ENCODE assay signal across 1 cellular context in the genomic region with DNA sequence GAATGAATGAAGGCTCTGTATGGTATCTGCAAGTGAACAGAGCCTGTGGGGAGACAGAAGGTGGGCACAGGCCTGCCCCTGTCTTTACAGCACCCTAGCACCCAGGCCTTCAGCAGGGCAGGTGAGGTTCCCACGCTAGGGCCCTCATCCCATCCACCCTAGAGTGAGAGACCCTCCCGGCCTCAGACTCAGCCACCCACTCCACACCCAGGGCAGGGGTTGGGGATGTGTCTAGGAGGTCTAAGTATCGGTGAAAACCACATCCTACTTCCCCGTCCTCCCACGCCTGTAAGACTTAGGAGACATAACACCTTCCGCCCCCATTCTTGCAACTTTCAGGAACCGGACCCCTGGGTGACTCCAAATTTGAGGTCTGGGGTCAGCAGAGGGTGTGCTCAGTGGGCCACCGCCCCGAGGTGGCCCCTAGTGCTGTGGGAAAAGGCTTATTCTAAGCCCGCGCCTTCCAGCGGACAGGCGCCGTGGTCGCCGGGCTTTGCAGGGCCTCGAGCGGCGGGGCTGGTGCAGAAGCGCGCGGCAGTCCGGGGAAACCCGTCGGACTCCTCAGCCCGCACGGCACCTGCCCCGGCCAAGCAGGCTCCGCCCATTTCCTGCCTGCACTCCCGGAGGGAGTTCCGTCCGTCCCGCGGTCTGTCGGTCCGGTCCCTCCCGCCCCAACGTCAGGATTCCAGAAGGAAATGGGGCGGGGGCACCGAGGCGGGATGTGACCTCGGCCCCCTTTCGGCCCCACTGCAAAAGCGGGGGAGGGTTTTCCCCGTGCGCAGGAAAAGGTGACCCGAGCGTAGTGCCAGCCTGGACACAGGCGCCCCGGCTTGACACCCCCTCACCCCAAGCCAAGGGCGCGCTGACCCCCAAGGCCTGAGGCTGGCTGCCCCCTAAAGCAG.
A peak's percentile ranks its signal among the peaks of the same experiment; 100 is the strongest.
TF ChIP-seq lines count a peak whose summit lies in the region.

No MANE protein-coding gene starts in this region.

TF ChIP-seq in K562, 482 proteins besides CTCF, POLR2A, EP300 and RAD21 (continues in another document):
- TF ChIP-seq, protein P1, sequence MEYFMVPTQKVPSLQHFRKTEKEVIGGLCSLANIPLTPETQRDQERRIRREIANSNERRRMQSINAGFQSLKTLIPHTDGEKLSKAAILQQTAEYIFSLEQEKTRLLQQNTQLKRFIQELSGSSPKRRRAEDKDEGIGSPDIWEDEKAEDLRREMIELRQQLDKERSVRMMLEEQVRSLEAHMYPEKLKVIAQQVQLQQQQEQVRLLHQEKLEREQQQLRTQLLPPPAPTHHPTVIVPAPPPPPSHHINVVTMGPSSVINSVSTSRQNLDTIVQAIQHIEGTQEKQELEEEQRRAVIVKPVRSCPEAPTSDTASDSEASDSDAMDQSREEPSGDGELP (CRISPR knock-in tag; IDR thresholded peaks at IDR 0.05; ENCODE audit: borderline replicate concordance) = no peak
- TF ChIP-seq RFX5 (IDR thresholded peaks at IDR 0.05; ENCODE audit: low read depth, low read length) = no peak
- no peak for TF ChIP-seq POU5F1 (IDR thresholded peaks at IDR 0.05; ENCODE audit: borderline replicate concordance, low read depth, low read length, partially characterized antibody)
- TF ChIP-seq, protein P2, sequence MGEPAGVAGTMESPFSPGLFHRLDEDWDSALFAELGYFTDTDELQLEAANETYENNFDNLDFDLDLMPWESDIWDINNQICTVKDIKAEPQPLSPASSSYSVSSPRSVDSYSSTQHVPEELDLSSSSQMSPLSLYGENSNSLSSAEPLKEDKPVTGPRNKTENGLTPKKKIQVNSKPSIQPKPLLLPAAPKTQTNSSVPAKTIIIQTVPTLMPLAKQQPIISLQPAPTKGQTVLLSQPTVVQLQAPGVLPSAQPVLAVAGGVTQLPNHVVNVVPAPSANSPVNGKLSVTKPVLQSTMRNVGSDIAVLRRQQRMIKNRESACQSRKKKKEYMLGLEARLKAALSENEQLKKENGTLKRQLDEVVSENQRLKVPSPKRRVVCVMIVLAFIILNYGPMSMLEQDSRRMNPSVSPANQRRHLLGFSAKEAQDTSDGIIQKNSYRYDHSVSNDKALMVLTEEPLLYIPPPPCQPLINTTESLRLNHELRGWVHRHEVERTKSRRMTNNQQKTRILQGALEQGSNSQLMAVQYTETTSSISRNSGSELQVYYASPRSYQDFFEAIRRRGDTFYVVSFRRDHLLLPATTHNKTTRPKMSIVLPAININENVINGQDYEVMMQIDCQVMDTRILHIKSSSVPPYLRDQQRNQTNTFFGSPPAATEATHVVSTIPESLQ (CRISPR knock-in tag; IDR thresholded peaks at IDR 0.05) = no peak
- TF ChIP-seq MCM7 (IDR thresholded peaks at IDR 0.05) = no peak
- 0 out of 2 replicates have a peak, but pooled peaks have one; percentile 22 for TF ChIP-seq MBD2 (IDR thresholded peaks at IDR 0.05; ENCODE audit: borderline replicate concordance, low read depth)
- no peak for TF ChIP-seq NR2F6 (CRISPR knock-in tag; IDR thresholded peaks at IDR 0.05)
- TF ChIP-seq, protein P3, sequence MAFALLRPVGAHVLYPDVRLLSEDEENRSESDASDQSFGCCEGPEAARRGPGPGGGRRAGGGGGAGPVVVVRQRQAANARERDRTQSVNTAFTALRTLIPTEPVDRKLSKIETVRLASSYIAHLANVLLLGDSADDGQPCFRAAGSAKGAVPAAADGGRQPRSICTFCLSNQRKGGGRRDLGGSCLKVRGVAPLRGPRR (CRISPR knock-in tag; IDR thresholded peaks at IDR 0.05) = no peak
- peak; percentile 93 for TF ChIP-seq L3MBTL2 (IDR thresholded peaks at IDR 0.05)
- TF ChIP-seq NCOA4 (IDR thresholded peaks at IDR 0.05; ENCODE audit: partially characterized antibody) = no peak
- TF ChIP-seq, protein P4, sequence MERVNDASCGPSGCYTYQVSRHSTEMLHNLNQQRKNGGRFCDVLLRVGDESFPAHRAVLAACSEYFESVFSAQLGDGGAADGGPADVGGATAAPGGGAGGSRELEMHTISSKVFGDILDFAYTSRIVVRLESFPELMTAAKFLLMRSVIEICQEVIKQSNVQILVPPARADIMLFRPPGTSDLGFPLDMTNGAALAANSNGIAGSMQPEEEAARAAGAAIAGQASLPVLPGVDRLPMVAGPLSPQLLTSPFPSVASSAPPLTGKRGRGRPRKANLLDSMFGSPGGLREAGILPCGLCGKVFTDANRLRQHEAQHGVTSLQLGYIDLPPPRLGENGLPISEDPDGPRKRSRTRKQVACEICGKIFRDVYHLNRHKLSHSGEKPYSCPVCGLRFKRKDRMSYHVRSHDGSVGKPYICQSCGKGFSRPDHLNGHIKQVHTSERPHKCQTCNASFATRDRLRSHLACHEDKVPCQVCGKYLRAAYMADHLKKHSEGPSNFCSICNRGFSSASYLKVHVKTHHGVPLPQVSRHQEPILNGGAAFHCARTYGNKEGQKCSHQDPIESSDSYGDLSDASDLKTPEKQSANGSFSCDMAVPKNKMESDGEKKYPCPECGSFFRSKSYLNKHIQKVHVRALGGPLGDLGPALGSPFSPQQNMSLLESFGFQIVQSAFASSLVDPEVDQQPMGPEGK (CRISPR knock-in tag; IDR thresholded peaks at IDR 0.05; ENCODE audit: borderline replicate concordance) = no peak
- TF ChIP-seq, protein P5, sequence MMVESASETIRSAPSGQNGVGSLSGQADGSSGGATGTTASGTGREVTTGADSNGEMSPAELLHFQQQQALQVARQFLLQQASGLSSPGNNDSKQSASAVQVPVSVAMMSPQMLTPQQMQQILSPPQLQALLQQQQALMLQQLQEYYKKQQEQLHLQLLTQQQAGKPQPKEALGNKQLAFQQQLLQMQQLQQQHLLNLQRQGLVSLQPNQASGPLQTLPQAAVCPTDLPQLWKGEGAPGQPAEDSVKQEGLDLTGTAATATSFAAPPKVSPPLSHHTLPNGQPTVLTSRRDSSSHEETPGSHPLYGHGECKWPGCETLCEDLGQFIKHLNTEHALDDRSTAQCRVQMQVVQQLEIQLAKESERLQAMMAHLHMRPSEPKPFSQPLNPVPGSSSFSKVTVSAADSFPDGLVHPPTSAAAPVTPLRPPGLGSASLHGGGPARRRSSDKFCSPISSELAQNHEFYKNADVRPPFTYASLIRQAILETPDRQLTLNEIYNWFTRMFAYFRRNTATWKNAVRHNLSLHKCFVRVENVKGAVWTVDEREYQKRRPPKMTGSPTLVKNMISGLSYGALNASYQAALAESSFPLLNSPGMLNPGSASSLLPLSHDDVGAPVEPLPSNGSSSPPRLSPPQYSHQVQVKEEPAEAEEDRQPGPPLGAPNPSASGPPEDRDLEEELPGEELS (CRISPR knock-in tag; IDR thresholded peaks at IDR 0.05; ENCODE audit: borderline replicate concordance) = no peak
- TF ChIP-seq ZNF143 (CRISPR knock-in tag; IDR thresholded peaks at IDR 0.05) = no peak
- TF ChIP-seq XRCC5 (IDR thresholded peaks at IDR 0.05; ENCODE audit: low read depth, low read length) = no peak
- TF ChIP-seq SNRNP70 (optimal IDR thresholded peaks at IDR 0.05; ENCODE audit: low read depth, low read length) = no peak
- TF ChIP-seq, protein P6, sequence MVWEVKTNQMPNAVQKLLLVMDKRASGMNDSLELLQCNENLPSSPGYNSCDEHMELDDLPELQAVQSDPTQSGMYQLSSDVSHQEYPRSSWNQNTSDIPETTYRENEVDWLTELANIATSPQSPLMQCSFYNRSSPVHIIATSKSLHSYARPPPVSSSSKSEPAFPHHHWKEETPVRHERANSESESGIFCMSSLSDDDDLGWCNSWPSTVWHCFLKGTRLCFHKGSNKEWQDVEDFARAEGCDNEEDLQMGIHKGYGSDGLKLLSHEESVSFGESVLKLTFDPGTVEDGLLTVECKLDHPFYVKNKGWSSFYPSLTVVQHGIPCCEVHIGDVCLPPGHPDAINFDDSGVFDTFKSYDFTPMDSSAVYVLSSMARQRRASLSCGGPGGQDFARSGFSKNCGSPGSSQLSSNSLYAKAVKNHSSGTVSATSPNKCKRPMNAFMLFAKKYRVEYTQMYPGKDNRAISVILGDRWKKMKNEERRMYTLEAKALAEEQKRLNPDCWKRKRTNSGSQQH (CRISPR knock-in tag; IDR thresholded peaks at IDR 0.05) = no peak
- no peak for TF ChIP-seq ZNF274 (IDR thresholded peaks at IDR 0.05; ENCODE audit: borderline replicate concordance, low read depth, low read length)
- TF ChIP-seq FUS (optimal IDR thresholded peaks at IDR 0.05; ENCODE audit: low read depth, low read length) = no peak
- no peak for TF ChIP-seq CHCHD3 (CRISPR knock-in tag; IDR thresholded peaks at IDR 0.05)
- no peak for TF ChIP-seq TCF7L2 (IDR thresholded peaks at IDR 0.05; ENCODE audit: low read depth, low read length)
- TF ChIP-seq MED1 (CRISPR knock-in tag; IDR thresholded peaks at IDR 0.05; ENCODE audit: borderline replicate concordance) = no peak
- TF ChIP-seq RBM15 (IDR thresholded peaks at IDR 0.05; ENCODE audit: insufficient read depth, low read length) = no peak
- no peak for TF ChIP-seq CBX1 (IDR thresholded peaks at IDR 0.05; ENCODE audit: low read depth)
- no peak for TF ChIP-seq ELF4 (CRISPR knock-in tag; IDR thresholded peaks at IDR 0.05)
- TF ChIP-seq, protein P7, sequence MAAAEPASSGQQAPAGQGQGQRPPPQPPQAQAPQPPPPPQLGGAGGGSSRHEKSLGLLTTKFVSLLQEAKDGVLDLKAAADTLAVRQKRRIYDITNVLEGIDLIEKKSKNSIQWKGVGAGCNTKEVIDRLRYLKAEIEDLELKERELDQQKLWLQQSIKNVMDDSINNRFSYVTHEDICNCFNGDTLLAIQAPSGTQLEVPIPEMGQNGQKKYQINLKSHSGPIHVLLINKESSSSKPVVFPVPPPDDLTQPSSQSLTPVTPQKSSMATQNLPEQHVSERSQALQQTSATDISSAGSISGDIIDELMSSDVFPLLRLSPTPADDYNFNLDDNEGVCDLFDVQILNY (CRISPR knock-in tag; IDR thresholded peaks at IDR 0.05) = no peak
- TF ChIP-seq, protein P8, sequence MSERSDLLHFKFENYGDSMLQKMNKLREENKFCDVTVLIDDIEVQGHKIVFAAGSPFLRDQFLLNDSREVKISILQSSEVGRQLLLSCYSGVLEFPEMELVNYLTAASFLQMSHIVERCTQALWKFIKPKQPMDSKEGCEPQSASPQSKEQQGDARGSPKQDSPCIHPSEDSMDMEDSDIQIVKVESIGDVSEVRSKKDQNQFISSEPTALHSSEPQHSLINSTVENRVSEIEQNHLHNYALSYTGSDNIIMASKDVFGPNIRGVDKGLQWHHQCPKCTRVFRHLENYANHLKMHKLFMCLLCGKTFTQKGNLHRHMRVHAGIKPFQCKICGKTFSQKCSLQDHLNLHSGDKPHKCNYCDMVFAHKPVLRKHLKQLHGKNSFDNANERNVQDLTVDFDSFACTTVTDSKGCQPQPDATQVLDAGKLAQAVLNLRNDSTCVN (CRISPR knock-in tag; IDR thresholded peaks at IDR 0.05) = no peak
- TF ChIP-seq EGR1 (conservative IDR thresholded peaks at IDR 0.05) = peak; percentile 80
- no peak for TF ChIP-seq MTA2 (IDR thresholded peaks at IDR 0.05; ENCODE audit: low read depth)
- TF ChIP-seq KDM4B (IDR thresholded peaks at IDR 0.05; ENCODE audit: borderline replicate concordance in 2 of 2, low read depth in 1 of 2) = 0 out of 4 replicates have a peak, but pooled peaks of 1 of the 2 experiments have one; percentile 18
- no peak for TF ChIP-seq ZNF253 (CRISPR knock-in tag; conservative IDR thresholded peaks at IDR 0.05)
- TF ChIP-seq SRSF3 (IDR thresholded peaks at IDR 0.05; ENCODE audit: insufficient read depth, low read length) = no peak
- TF ChIP-seq, protein P9, sequence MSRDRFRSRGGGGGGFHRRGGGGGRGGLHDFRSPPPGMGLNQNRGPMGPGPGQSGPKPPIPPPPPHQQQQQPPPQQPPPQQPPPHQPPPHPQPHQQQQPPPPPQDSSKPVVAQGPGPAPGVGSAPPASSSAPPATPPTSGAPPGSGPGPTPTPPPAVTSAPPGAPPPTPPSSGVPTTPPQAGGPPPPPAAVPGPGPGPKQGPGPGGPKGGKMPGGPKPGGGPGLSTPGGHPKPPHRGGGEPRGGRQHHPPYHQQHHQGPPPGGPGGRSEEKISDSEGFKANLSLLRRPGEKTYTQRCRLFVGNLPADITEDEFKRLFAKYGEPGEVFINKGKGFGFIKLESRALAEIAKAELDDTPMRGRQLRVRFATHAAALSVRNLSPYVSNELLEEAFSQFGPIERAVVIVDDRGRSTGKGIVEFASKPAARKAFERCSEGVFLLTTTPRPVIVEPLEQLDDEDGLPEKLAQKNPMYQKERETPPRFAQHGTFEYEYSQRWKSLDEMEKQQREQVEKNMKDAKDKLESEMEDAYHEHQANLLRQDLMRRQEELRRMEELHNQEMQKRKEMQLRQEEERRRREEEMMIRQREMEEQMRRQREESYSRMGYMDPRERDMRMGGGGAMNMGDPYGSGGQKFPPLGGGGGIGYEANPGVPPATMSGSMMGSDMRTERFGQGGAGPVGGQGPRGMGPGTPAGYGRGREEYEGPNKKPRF (IDR thresholded peaks at IDR 0.05; ENCODE audit: low read depth, low read length) = no peak
- no peak for TF ChIP-seq NR4A1 (CRISPR knock-in tag; IDR thresholded peaks at IDR 0.05)
- no peak for TF ChIP-seq NR4A1 (tag; IDR thresholded peaks at IDR 0.05)
- TF ChIP-seq SAFB (IDR thresholded peaks at IDR 0.05; ENCODE audit: borderline replicate concordance, low read depth, low read length) = no peak
- TF ChIP-seq, protein P10, sequence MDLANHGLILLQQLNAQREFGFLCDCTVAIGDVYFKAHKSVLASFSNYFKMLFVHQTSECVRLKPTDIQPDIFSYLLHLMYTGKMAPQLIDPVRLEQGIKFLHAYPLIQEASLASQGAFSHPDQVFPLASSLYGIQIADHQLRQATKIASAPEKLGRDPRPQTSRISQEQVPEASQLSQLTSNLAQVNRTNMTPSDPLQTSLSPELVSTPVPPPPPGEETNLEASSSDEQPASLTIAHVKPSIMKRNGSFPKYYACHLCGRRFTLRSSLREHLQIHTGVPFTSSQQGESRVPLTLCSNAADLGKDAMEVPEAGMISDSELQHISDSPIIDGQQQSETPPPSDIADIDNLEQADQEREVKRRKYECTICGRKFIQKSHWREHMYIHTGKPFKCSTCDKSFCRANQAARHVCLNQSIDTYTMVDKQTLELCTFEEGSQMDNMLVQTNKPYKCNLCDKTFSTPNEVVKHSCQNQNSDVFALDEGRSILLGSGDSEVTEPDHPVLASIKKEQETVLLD (IDR thresholded peaks at IDR 0.05) = no peak
- no peak for TF ChIP-seq KLF1 (tag; IDR thresholded peaks at IDR 0.05)
- TF ChIP-seq MCM2 (IDR thresholded peaks at IDR 0.05; ENCODE audit: low read depth) = no peak
- no peak for TF ChIP-seq SLC30A9 (CRISPR knock-in tag; IDR thresholded peaks at IDR 0.05)
- TF ChIP-seq, protein P11, sequence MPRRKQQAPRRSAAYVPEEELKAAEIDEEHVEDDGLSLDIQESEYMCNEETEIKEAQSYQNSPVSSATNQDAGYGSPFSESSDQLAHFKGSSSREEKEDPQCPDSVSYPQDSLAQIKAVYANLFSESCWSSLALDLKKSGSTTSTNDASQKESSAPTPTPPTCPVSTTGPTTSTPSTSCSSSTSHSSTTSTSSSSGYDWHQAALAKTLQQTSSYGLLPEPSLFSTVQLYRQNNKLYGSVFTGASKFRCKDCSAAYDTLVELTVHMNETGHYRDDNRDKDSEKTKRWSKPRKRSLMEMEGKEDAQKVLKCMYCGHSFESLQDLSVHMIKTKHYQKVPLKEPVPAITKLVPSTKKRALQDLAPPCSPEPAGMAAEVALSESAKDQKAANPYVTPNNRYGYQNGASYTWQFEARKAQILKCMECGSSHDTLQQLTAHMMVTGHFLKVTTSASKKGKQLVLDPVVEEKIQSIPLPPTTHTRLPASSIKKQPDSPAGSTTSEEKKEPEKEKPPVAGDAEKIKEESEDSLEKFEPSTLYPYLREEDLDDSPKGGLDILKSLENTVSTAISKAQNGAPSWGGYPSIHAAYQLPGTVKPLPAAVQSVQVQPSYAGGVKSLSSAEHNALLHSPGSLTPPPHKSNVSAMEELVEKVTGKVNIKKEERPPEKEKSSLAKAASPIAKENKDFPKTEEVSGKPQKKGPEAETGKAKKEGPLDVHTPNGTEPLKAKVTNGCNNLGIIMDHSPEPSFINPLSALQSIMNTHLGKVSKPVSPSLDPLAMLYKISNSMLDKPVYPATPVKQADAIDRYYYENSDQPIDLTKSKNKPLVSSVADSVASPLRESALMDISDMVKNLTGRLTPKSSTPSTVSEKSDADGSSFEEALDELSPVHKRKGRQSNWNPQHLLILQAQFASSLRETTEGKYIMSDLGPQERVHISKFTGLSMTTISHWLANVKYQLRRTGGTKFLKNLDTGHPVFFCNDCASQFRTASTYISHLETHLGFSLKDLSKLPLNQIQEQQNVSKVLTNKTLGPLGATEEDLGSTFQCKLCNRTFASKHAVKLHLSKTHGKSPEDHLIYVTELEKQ (CRISPR knock-in tag; IDR thresholded peaks at IDR 0.05) = no peak
